In genomic region chr1:36149237-36149972, GRCh38 we compare ENCODE assay signal across 8 cellular contexts. TPM values are rescaled to one million over a fixed set of nuclear protein-coding genes. Genes with fewer than 3 reads are reported as not detected.
DNase-seq lines count a peak whose midpoint lies in the region; ATAC-seq, FAIRE-seq and TF ChIP-seq lines count a peak whose summit lies in the region.

TSS of gene TRAPPC3 (minus strand) at chr1:36149486. CDS start at chr1:36149378, 108 bp downstream.

- DNase-seq in D721Med (ENCODE audit: insufficient read length, low spot score) (peak; percentile 98), NT2/D1 (ENCODE audit: low read depth, low spot score) (peak; percentile 100), mesendoderm (peak; percentile 100)
- DNase-seq in activated CD8-positive, alpha-beta memory T cell treated with anti-CD3 and anti-CD28 coated beads, Interleukin-2, amount 10 ng/mL, durations not matched to agents 7 days and 5 days: peak; percentile 100
- DNase-seq in stimulated activated CD8-positive, alpha-beta memory T cell treated with anti-CD3 and anti-CD28 coated beads, Interleukin-15, amount 100 ng/mL, for 1 hour (ENCODE audit: low read depth): peak; percentile 99

- peak within 1 kb of the TSS; percentile 92 for H3K56ac ChIP-seq in mesendoderm (ENCODE audit: low read length)

- peak within 1 kb of the TSS; percentile 87 for H3K23ac ChIP-seq in mesendoderm (ENCODE audit: low read length)

- peaks cover 66% of the 10 kb centered on the region for H3K4me1 Mint-ChIP-seq in activated CD8-positive, alpha-beta memory T cell treated with anti-CD3 and anti-CD28 coated beads, Interleukin-2, amount 10 ng/mL, durations not matched to agents 7 days and 5 days

- H3K4me2 ChIP-seq in mesendoderm (ENCODE audit: low read length): peak within 1 kb of the TSS; percentile 79

- H3K79me1 ChIP-seq in mesendoderm (ENCODE audit: low read length): no peaks in the 10 kb centered on the region

- no peak within 1 kb of the TSS for H2BK15ac ChIP-seq in mesendoderm (replicated peaks; ENCODE audit: low read depth)

- no CpG with 5 or more reads among the region's 62 CpGs for WGBS in mesendoderm (ENCODE audit: extremely low coverage, insufficient coverage, low lambda C conversion rate)

- H3K9me3 ChIP-seq in HUES48 (ENCODE audit: control insufficient read depth, insufficient read depth, low read length) (no peaks in the 10 kb centered on the region), NT2/D1 (ENCODE audit: insufficient read depth, low read length) (no peaks in the 10 kb centered on the region), endocrine pancreas (ENCODE audit: control insufficient read depth, low read length) (no peaks in the 10 kb centered on the region)

- H2AK5ac ChIP-seq in mesendoderm (ENCODE audit: low read length): peak within 1 kb of the TSS; percentile 80

- no peaks in the 10 kb centered on the region for H3K27me3 Mint-ChIP-seq in activated CD8-positive, alpha-beta memory T cell treated with anti-CD3 and anti-CD28 coated beads, Interleukin-2, amount 10 ng/mL, durations not matched to agents 7 days and 5 days

- CTCF ChIA-PET in activated CD8-positive, alpha-beta memory T cell treated with anti-CD3 and anti-CD28 coated beads, Interleukin-2, amount 10 ng/mL, durations not matched to agents 7 days and 5 days (lab: Charles Lee): interaction anchor here (0.6 to 5.9 kb wide), 53 partner anchors 10 to 301 kb away, joined by 3 to 145 read pairs (median 4); partner anchors contain the start of genes ADPRS, OSCP1, SH3D21 and THRAP3

- no peak within 1 kb of the TSS for H4K8ac ChIP-seq in mesendoderm (ENCODE audit: low read depth, low read length)

- H3K27me3 ChIP-seq in HUES48 (ENCODE audit: control insufficient read depth, insufficient read depth, low read length) (peaks cover 25% of the 10 kb centered on the region), NT2/D1 (ENCODE audit: insufficient read depth, insufficient read length) (peaks cover 15% of the 10 kb centered on the region), endocrine pancreas (ENCODE audit: control insufficient read depth, insufficient read depth, low read length) (no peaks in the 10 kb centered on the region), mesendoderm (ENCODE audit: insufficient read depth, low read length, poor library complexity) (no peaks in the 10 kb centered on the region)

- no peaks in the 10 kb centered on the region for H3K9me3 Mint-ChIP-seq in activated CD8-positive, alpha-beta memory T cell treated with anti-CD3 and anti-CD28 coated beads, Interleukin-2, amount 10 ng/mL, durations not matched to agents 7 days and 5 days (ENCODE audit: low read depth)

- no peak within 1 kb of the TSS for H3K4ac ChIP-seq in mesendoderm (ENCODE audit: low read depth, low read length)

- H2BK120ac ChIP-seq in mesendoderm (ENCODE audit: low read depth, low read length): no peak within 1 kb of the TSS

- H3K36me3 ChIP-seq in HUES48 (ENCODE audit: control insufficient read depth, insufficient read depth, low read length): peaks cover 2% of the 10 kb centered on the region; the same call in 1 of the 2 replicates
- peaks cover 6% of the 10 kb centered on the region for H3K36me3 ChIP-seq in NT2/D1 (ENCODE audit: insufficient read depth, insufficient read length, low read length)
- H3K36me3 ChIP-seq in endocrine pancreas (ENCODE audit: control insufficient read depth, insufficient read depth, low read length): no peaks in the 10 kb centered on the region
- H3K36me3 ChIP-seq in mesendoderm (ENCODE audit: control insufficient read depth, insufficient read depth, low read length): no peaks in the 10 kb centered on the region

- H3K9ac ChIP-seq in HUES48 (ENCODE audit: low read depth, low read length) (peak within 1 kb of the TSS; percentile 80), NT2/D1 (ENCODE audit: insufficient read length, low read depth) (peak within 1 kb of the TSS; percentile 88), endocrine pancreas (ENCODE audit: control insufficient read depth, insufficient read depth, low read length) (peak within 1 kb of the TSS; percentile 62), mesendoderm (ENCODE audit: low read length) (peak within 1 kb of the TSS; percentile 82)

- H4K5ac ChIP-seq in mesendoderm (ENCODE audit: low read length): no peak within 1 kb of the TSS

- no peak for FAIRE-seq in D721Med (lab: Jason Lieb, UNC)

- peak within 1 kb of the TSS; percentile 81 for H3K4me3 ChIP-seq in HUES48 (ENCODE audit: low read depth, low read length)
- H3K4me3 ChIP-seq in NT2/D1 (ENCODE audit: insufficient read length, low read depth): peak within 1 kb of the TSS; percentile 78
- peak within 1 kb of the TSS; percentile 69 for H3K4me3 ChIP-seq in endocrine pancreas (ENCODE audit: control insufficient read depth, insufficient read depth, low read length)
- peak within 1 kb of the TSS; percentile 56 for H3K4me3 ChIP-seq in mesendoderm (ENCODE audit: low read length)

- H3K79me2 ChIP-seq in mesendoderm (ENCODE audit: control insufficient read depth, insufficient read depth, low read length): no peaks in the 10 kb centered on the region

- H3K36me3 Mint-ChIP-seq in activated CD8-positive, alpha-beta memory T cell treated with anti-CD3 and anti-CD28 coated beads, Interleukin-2, amount 10 ng/mL, durations not matched to agents 7 days and 5 days: peaks cover 13% of the 10 kb centered on the region

- H3K4me3 Mint-ChIP-seq in activated CD8-positive, alpha-beta memory T cell treated with anti-CD3 and anti-CD28 coated beads, Interleukin-2, amount 10 ng/mL, durations not matched to agents 7 days and 5 days: peak within 1 kb of the TSS; percentile 93

- H3K18ac ChIP-seq in mesendoderm (ENCODE audit: low read length): no peak within 1 kb of the TSS

- H3K4me1 ChIP-seq in HUES48 (ENCODE audit: control insufficient read depth, insufficient read depth, low read length) (peaks cover 22% of the 10 kb centered on the region), NT2/D1 (ENCODE audit: insufficient read depth, insufficient read length) (peaks cover 17% of the 10 kb centered on the region), endocrine pancreas (ENCODE audit: control insufficient read depth, insufficient read depth, low read length) (no peaks in the 10 kb centered on the region), mesendoderm (ENCODE audit: control insufficient read depth, low read depth, low read length) (peaks cover 9% of the 10 kb centered on the region)

- H3K27ac Mint-ChIP-seq in activated CD8-positive, alpha-beta memory T cell treated with anti-CD3 and anti-CD28 coated beads, Interleukin-2, amount 10 ng/mL, durations not matched to agents 7 days and 5 days: peak within 1 kb of the TSS; percentile 89

- H3K27ac ChIP-seq in HUES48 (ENCODE audit: low read depth, low read length): peak within 1 kb of the TSS; percentile 90
- H3K27ac ChIP-seq in mesendoderm (ENCODE audit: low read depth, low read length): peak within 1 kb of the TSS; percentile 71

- peak; percentile 94 for TF ChIP-seq CTCF in D721Med (IDR thresholded peaks at IDR 0.05; ENCODE audit: insufficient read depth, missing control alignments)

- H2BK5ac ChIP-seq in mesendoderm (ENCODE audit: low read length): peak within 1 kb of the TSS; percentile 51

- peak; percentile 88 for ATAC-seq in GM21390 (IDR thresholded peaks at IDR 0.05; ENCODE audit: unreplicated experiment)
- peak; percentile 92 for ATAC-seq in activated CD8-positive, alpha-beta memory T cell treated with anti-CD3 and anti-CD28 coated beads, Interleukin-2, amount 10 ng/mL, durations not matched to agents 7 days and 5 days

RNA-seq across cellular contexts. Expression of gene TRAPPC3, which starts in this region (rescaled TPM):
- 10 to 100 TPM; 56.5 to 68.3 TPM for total RNA-seq in activated CD8-positive, alpha-beta memory T cell treated with anti-CD3 and anti-CD28 coated beads, Interleukin-2, amount 10 ng/mL, durations not matched to agents 7 days and 5 days
- polyA plus RNA-seq in mesendoderm (2013, experiment 1 of 2): 40.2 TPM
- 41.3 TPM for polyA plus RNA-seq in mesendoderm (2013, experiment 2 of 2)

Comparison
In these comparisons a context has a peak if more than half of its experiments do, and no peak if none do; other contexts are left out.
1. Peak in every context shown above with its lines: DNase-seq, ATAC-seq, H3K4me3 ChIP-seq and H3K27ac ChIP-seq.